In genomic region chr4:163172666-163173065, GRCh38 we compare ENCODE assay signal across 1 cellular context.
TF ChIP-seq lines count a peak whose summit lies in the region.

No MANE protein-coding gene starts in this region.

TF ChIP-seq in WTC11, 78 proteins besides CTCF, POLR2A, EP300 and RAD21 (continued from another document):
- no peak for TF ChIP-seq AFF4 (CRISPR knock-in tag; IDR thresholded peaks at IDR 0.05; ENCODE audit: borderline replicate concordance)
- TF ChIP-seq STAT6 (CRISPR knock-in tag; conservative IDR thresholded peaks at IDR 0.05; ENCODE audit: low read depth): no peak
- no peak for TF ChIP-seq ELF4 (CRISPR knock-in tag; IDR thresholded peaks at IDR 0.05; ENCODE audit: low read depth)
- TF ChIP-seq TP53 (CRISPR knock-in tag; IDR thresholded peaks at IDR 0.05): no peak
- no peak for TF ChIP-seq SOX15 (CRISPR knock-in tag; IDR thresholded peaks at IDR 0.05)
- no peak for TF ChIP-seq ZNF512 (CRISPR knock-in tag; IDR thresholded peaks at IDR 0.05; ENCODE audit: borderline replicate concordance)
TF ChIP-seq in WTC11: peak in this region for 0.
